ENCODE assay signal across 24 cellular contexts in the genomic region with DNA sequence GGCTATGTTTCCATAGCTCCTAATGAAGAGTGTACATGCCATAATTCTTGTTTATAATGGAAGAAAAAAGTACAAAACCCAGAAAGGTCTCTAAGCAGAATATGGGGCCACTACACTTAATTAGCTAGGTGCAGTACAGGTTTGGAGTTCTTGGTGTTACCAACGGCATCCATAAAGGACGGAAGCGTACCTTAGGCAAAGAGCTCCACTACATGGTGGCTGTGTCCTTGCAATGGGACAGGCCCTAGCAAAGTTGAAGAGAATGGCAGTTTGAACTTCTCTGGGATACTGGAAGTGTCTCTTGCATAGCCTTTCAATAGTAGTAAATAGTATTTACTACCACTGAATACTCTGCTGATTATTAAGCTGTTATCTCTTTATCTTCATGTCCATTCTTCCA.
"Had no signal": no experiment of that assay in that cellular context is flagged by ENCODE, and none has a peak within 500 bp of the region (broad histone marks: within the 10 kb centered on the region; RNA-seq: fewer than 3 reads in every experiment).

No MANE protein-coding gene starts in this region.

- H2AFZ ChIP-seq: hepatocyte had no signal

- H3K4me1 ChIP-seq: heart right ventricle, left lung, prostate gland, tibial nerve, uterus had no signal

- H3K27me3 ChIP-seq: heart right ventricle, hepatocyte, left lung, ovary, tibial nerve, uterus had no signal

- H3K36me3 ChIP-seq: heart right ventricle, left lung, ovary, prostate gland, tibial nerve, uterus had no signal

- H3K4me3 ChIP-seq: heart right ventricle, hepatocyte, left lung, lung, ovary, prostate gland, skin epidermis, tibial nerve, uterus had no signal

- DNase-seq: heart right ventricle; immature natural killer cell; kidney; left colon; natural killer cell; nephron progenitor cell; ovary; retina; right cardiac atrium; stimulated activated CD4-positive, alpha-beta T cell treated with anti-CD3 and anti-CD28 coated beads, Interleukin-12 subunit alpha, Interleukin-12 subunit beta, amount 100 ng/mL, for 4 hours; stimulated activated CD4-positive, alpha-beta T cell treated with anti-CD3 and anti-CD28 coated beads, Interleukin-15, amount 100 ng/mL, for 24 hours; stimulated activated CD4-positive, alpha-beta T cell treated with anti-CD3 and anti-CD28 coated beads, Interleukin-2, amount 100 ng/mL, for 24 hours; stimulated activated CD4-positive, alpha-beta T cell treated with anti-CD3 and anti-CD28 coated beads, Interleukin-4, amount 100 ng/mL, for 1 hour; stimulated activated naive CD4-positive, alpha-beta T cell; uterus had no signal

- H3K79me2 ChIP-seq: hepatocyte had no signal

- ATAC-seq: heart right ventricle; left colon; left lung; natural killer cell; right cardiac atrium; sciatic nerve; stimulated activated effector memory CD8-positive, alpha-beta T cell treated with anti-CD3 and anti-CD28 coated beads, Interleukin-12 subunit alpha, Interleukin-12 subunit beta, amount 100 ng/mL, for 72 hours had no signal

- H3K4me2 ChIP-seq: hepatocyte had no signal

- H3K27ac ChIP-seq: heart right ventricle, hepatocyte, left lung, ovary, prostate gland, skin epidermis, tibial nerve, uterus had no signal

- H3K9me3 ChIP-seq: left lung, ovary, prostate gland, uterus had no signal

- FAIRE-seq: islet of Langerhans, kidney had no signal
